In the genomic region with DNA sequence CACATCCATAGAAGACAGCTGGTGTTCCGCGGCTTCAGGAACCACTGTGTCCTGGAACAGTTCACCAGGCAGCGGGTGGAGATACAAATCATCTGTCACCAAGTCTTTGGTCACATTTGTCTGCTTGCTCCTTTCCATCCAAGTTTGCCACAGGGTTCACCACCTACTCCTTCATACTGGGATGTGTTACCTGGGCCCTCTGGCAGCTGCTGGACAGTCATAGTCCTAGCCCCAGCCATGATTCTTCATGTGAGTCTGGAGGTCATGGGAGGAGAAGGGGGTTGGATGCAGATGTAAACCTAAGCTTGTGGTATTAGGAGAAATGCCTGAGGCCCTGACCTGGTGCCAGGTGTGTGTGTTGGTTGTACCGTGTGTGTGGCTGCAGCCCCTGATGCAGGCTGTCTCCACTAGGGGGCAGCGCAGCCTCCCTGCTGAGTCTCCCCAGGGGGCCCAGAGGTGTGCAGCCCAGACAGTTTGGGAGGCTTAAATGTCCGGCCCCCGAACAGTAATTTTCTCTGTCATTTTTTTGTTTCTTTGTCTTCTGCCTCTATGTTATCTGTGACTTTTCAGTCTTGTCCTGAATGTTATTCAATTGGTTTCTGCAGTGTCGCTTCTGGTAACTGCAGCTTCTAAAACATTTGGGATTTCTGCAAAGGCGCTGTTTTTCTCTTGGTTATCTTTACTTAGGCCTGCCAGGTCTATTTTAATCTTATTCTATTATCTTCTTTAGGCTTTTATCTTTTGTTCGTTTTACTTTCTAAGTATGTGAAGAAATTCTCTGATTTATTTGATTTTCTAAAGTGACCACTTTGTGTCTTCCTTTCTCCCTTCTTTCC, we compare ENCODE assay signal across 8 cellular contexts. TPM values are rescaled to one million over a fixed set of nuclear protein-coding genes. Genes with fewer than 3 reads are reported as not detected.
DNase-seq lines count a peak whose midpoint lies in the region; ATAC-seq and TF ChIP-seq lines count a peak whose summit lies in the region.

No MANE protein-coding gene starts in this region.

- TF ChIP-seq CTCF in BE2C (IDR thresholded peaks at IDR 0.05; ENCODE audit: low read depth, low read length) (peak; percentile 58), glutamatergic neuron (IDR thresholded peaks at IDR 0.05; ENCODE audit: partially characterized antibody, unreplicated experiment) (peak; percentile 73)

- peaks cover 3% of the 10 kb centered on the region for H3K27me3 Mint-ChIP-seq in glutamatergic neuron (ENCODE audit: unreplicated experiment)

- DNase-seq in BE2C (peak; percentile 25), SJCRH30 (peak; percentile 20 to 51), glutamatergic neuron (peak; percentile 51), cerebellum (ENCODE audit: low spot score) (no peak)
- peak; percentile 1 for DNase-seq in stimulated activated CD8-positive, alpha-beta memory T cell treated with anti-CD3 and anti-CD28 coated beads, Interleukin-12 subunit alpha, Interleukin-12 subunit beta, amount 100 ng/mL, for 24 hours (ENCODE audit: extremely low read depth)

- H3K4me1 ChIP-seq in BE2C, result no peaks in the 10 kb centered on the region
- no peaks in the 10 kb centered on the region for H3K4me1 ChIP-seq in SJCRH30

- H3K27ac ChIP-seq in SJCRH30, result no peak overlapping the region

- no peaks in the 10 kb centered on the region for H3K4me1 Mint-ChIP-seq in glutamatergic neuron (ENCODE audit: low read depth, unreplicated experiment)

- no peak overlapping the region for H3K4me3 Mint-ChIP-seq in glutamatergic neuron (ENCODE audit: unreplicated experiment)

- H3K27me3 ChIP-seq in BE2C (no peaks in the 10 kb centered on the region), SJCRH30 (peaks cover 3% of the 10 kb centered on the region; the same call in 1 of the 2 replicates)

- no peak overlapping the region for H3K27ac Mint-ChIP-seq in glutamatergic neuron (ENCODE audit: unreplicated experiment)

- H3K4me3 ChIP-seq in BE2C (ENCODE audit: low read depth, low read length) (no peak overlapping the region), SJCRH30 (no peak overlapping the region)

- no peaks in the 10 kb centered on the region for H3K36me3 Mint-ChIP-seq in glutamatergic neuron (ENCODE audit: unreplicated experiment)

- H3K9me3 ChIP-seq in BE2C (no peaks in the 10 kb centered on the region), SJCRH30 (replicated peaks) (no peaks in the 10 kb centered on the region)

- H3K9me3 Mint-ChIP-seq in glutamatergic neuron (ENCODE audit: unreplicated experiment), result no peaks in the 10 kb centered on the region

- no peaks in the 10 kb centered on the region for H3K36me3 ChIP-seq in BE2C
- no peaks in the 10 kb centered on the region for H3K36me3 ChIP-seq in SJCRH30

- ATAC-seq in GM19468 (IDR thresholded peaks at IDR 0.05; ENCODE audit: extremely low read depth, unreplicated experiment), result peak; percentile 39
- no peak for ATAC-seq in HG03457 (IDR thresholded peaks at IDR 0.05; ENCODE audit: unreplicated experiment)
- no peak for ATAC-seq in HG02763 (IDR thresholded peaks at IDR 0.05; ENCODE audit: unreplicated experiment)

RNA-seq across cellular contexts. Expression of a gene that starts 14.8 kb away (rescaled TPM):
- not detected for polyA plus RNA-seq in BE2C (2012; ENCODE audit: insufficient read depth, insufficient read length, low read depth)
- total RNA-seq in SJCRH30 (2014; rRNA removed; shearing (Covaris generic)), result not detected in 2 replicates
- not detected for total RNA-seq in glutamatergic neuron (ENCODE audit: unreplicated experiment)
- not detected for total RNA-seq in cerebellum
